In genomic region chr1:193356249-193356648, GRCh38 we compare ENCODE assay signal across 28 cellular contexts.
"Had no signal": no experiment of that assay in that cellular context is flagged by ENCODE, and none has a peak within 500 bp of the region (broad histone marks: within the 10 kb centered on the region; RNA-seq: fewer than 3 reads in every experiment).

No MANE protein-coding gene starts in this region.

- H3K9ac ChIP-seq: KMS-11 had no signal

- H3K27ac ChIP-seq: breast epithelium, KMS-11, SJSA1 had no signal

- H3K27me3 ChIP-seq: breast epithelium, SJSA1 had no signal

- DNase-seq: activated CD4-positive, alpha-beta T cell treated with anti-CD3 and anti-CD28 coated beads for 1 hour; activated CD4-positive, alpha-beta T cell treated with anti-CD3 and anti-CD28 coated beads, Interleukin-2, amount 10 ng/mL, durations not matched to agents 24 days and 14 days; activated CD4-positive, alpha-beta T cell treated with anti-CD3 and anti-CD28 coated beads, Interleukin-2, amount 50 U/mL, for 48 hours; activated CD8-positive, alpha-beta memory T cell treated with anti-CD3 and anti-CD28 coated beads, Interleukin-2, amount 10 ng/mL, durations not matched to agents 7 days and 5 days; activated effector memory CD4-positive, alpha-beta T cell treated with Interleukin-2 at 50 U/mL for 16 hours; activated naive CD4-positive, alpha-beta T cell; activated T-cell treated with anti-CD3 and anti-CD28 coated beads, Interleukin-2, amount 50 U/mL, for 24 hours; aorta; NCI-H1092; NCI-H1417 treated with DMSO at 0.1 percent for 48 hours; NCI-H1694; NCI-H2029; NCI-H2107; NCI-H2171 treated with DMSO at 0.1 percent for 48 hours; NCI-H226; NCI-H526; NCI-H774; NK-92 treated with Interleukin-12 subunit alpha and Interleukin-12 subunit beta, amount 100 ng/mL, for 24 hours; RPMI8226; SHP77; T-helper 17 cell; T-helper 9 cell had no signal

- H3K36me3 ChIP-seq: breast epithelium, SJSA1 had no signal

- H3K4me3 ChIP-seq: breast epithelium, SJSA1 had no signal

- H3K9me3 ChIP-seq: breast epithelium, SJSA1 had no signal

- H3K4me1 ChIP-seq: breast epithelium, SJSA1 had no signal

- ATAC-seq: activated CD8-positive, alpha-beta memory T cell treated with anti-CD3 and anti-CD28 coated beads, Interleukin-2, amount 10 ng/mL, durations not matched to agents 7 days and 5 days; Panc1; SK-N-SH treated with all-trans-retinoic acid at 6 μM for 48 hours; T-helper 17 cell; WTC11 had no signal
